1 cellular context compared by ENCODE assay signal in genomic region chr5:15209053-15209762, GRCh38.
TF ChIP-seq lines count a peak whose summit lies in the region.

No MANE protein-coding gene starts in this region.

TF ChIP-seq in HepG2, 621 proteins besides CTCF, POLR2A, EP300 and RAD21 (continued from another document):
- TF ChIP-seq, protein P1, sequence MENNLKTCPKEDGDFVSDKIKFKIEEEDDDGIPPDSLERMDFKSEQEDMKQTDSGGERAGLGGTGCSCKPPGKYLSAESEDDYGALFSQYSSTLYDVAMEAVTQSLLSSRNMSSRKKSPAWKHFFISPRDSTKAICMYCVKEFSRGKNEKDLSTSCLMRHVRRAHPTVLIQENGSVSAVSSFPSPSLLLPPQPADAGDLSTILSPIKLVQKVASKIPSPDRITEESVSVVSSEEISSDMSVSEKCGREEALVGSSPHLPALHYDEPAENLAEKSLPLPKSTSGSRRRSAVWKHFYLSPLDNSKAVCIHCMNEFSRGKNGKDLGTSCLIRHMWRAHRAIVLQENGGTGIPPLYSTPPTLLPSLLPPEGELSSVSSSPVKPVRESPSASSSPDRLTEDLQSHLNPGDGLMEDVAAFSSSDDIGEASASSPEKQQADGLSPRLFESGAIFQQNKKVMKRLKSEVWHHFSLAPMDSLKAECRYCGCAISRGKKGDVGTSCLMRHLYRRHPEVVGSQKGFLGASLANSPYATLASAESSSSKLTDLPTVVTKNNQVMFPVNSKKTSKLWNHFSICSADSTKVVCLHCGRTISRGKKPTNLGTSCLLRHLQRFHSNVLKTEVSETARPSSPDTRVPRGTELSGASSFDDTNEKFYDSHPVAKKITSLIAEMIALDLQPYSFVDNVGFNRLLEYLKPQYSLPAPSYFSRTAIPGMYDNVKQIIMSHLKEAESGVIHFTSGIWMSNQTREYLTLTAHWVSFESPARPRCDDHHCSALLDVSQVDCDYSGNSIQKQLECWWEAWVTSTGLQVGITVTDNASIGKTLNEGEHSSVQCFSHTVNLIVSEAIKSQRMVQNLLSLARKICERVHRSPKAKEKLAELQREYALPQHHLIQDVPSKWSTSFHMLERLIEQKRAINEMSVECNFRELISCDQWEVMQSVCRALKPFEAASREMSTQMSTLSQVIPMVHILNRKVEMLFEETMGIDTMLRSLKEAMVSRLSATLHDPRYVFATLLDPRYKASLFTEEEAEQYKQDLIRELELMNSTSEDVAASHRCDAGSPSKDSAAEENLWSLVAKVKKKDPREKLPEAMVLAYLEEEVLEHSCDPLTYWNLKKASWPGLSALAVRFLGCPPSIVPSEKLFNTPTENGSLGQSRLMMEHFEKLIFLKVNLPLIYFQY (CRISPR knock-in tag; IDR thresholded peaks at IDR 0.05; ENCODE audit: borderline replicate concordance): no peak
- TF ChIP-seq ZNF784 (CRISPR knock-in tag; IDR thresholded peaks at IDR 0.05; ENCODE audit: borderline replicate concordance) (no peak), NFE2L2 (IDR thresholded peaks at IDR 0.05; ENCODE audit: low read length) (peak; percentile 85), ZNF350 (CRISPR knock-in tag; IDR thresholded peaks at IDR 0.05; ENCODE audit: borderline replicate concordance, low read depth) (no peak), ZNF142 (CRISPR knock-in tag; IDR thresholded peaks at IDR 0.05) (no peak), SPEN (CRISPR knock-in tag; IDR thresholded peaks at IDR 0.05; ENCODE audit: low read depth) (no peak), ZNF138 (CRISPR knock-in tag; IDR thresholded peaks at IDR 0.05; ENCODE audit: low read depth) (no peak), FOXJ3 (CRISPR knock-in tag; IDR thresholded peaks at IDR 0.05; ENCODE audit: borderline replicate concordance) (no peak), ZNF720 (CRISPR knock-in tag; IDR thresholded peaks at IDR 0.05) (no peak), ZNF768 (CRISPR knock-in tag; IDR thresholded peaks at IDR 0.05) (no peak), MAFF (IDR thresholded peaks at IDR 0.05; ENCODE audit: low read depth, low read length) (peak; percentile 44; the same call in 1 of the 2 replicates), ZFYVE20 (CRISPR knock-in tag; IDR thresholded peaks at IDR 0.05; ENCODE audit: borderline replicate concordance, low read depth) (no peak), ZNF12 (CRISPR knock-in tag; IDR thresholded peaks at IDR 0.05) (no peak), CENPX (CRISPR knock-in tag; IDR thresholded peaks at IDR 0.05) (no peak)
